Comparison of ENCODE assay signal across 10 cellular contexts in the genomic region with DNA sequence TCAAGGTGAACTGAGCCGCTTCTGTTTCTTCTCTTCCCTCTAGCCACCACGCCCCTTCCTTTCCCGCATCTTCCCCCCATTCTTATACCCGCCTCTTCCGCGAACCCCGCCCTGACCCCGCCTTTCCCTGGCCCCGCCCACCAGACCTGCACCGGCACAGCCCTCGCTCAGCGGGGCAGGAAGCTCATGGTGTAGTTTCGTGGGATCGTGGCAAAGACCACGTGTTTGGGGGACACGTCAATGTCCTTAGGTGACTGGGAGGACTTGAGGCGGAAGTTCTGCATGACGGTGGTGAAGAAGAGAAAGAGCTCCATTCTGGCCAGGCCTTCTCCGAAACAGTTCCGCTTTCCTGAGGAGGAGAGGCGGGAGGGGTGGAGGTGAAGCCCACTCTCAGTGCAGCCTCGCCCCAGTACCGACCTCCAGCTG. TPM values are rescaled to one million over a fixed set of nuclear protein-coding genes. Genes with fewer than 3 reads are reported as not detected.
A peak's percentile ranks its signal among the peaks of the same experiment; 100 is the strongest.
DNase-seq lines count a peak whose midpoint lies in the region; ATAC-seq and TF ChIP-seq lines count a peak whose summit lies in the region.
"Not testable (repeated sequence)": the region's sequence is repeated elsewhere in the genome, so short reads cannot be mapped to it uniquely, and the experiment has no call there.
"Had no signal": no experiment of that assay in that cellular context is flagged by ENCODE, and none has a peak within 500 bp of the region (broad histone marks: within the 10 kb centered on the region; RNA-seq: fewer than 3 reads in every experiment).

No MANE protein-coding gene starts in this region.

- not testable (repeated sequence) for TF ChIP-seq CTCF in GM06990 (IDR thresholded peaks at IDR 0.05; ENCODE audit: insufficient read depth, low read length, poor library complexity, severe bottlenecking); activated B cell treated with CpG ODN at 0.5 μM for 24 hours (IDR thresholded peaks at IDR 0.05); left lung (IDR thresholded peaks at IDR 0.05); testis (IDR thresholded peaks at IDR 0.05)

- not testable (repeated sequence) for H3K9me3 Mint-ChIP-seq in activated B cell treated with CpG ODN at 0.5 μM for 24 hours

- H3K4me1 Mint-ChIP-seq in activated B cell treated with CpG ODN at 0.5 μM for 24 hours, result not testable (repeated sequence)

- ATAC-seq in activated B cell treated with CpG ODN at 0.5 μM for 24 hours (ENCODE audit: low read depth) (peak; percentile 96), left lung (peak; percentile 86)

- not testable (repeated sequence) for H3K36me3 Mint-ChIP-seq in activated B cell treated with CpG ODN at 0.5 μM for 24 hours (ENCODE audit: low read depth)

- TF ChIP-seq POLR2A in testis (IDR thresholded peaks at IDR 0.05), result not testable (repeated sequence)

- H3K27me3 ChIP-seq in GM06990 (replicated peaks; ENCODE audit: control insufficient read depth, insufficient read depth, low read length); effector memory CD4-positive, alpha-beta T cell (replicated peaks; ENCODE audit: control insufficient read depth, insufficient read depth, low read length, poor library complexity, severe bottlenecking); left lung; testis: not testable (repeated sequence)

- 7 to 15% methylated on average over 14 to 22 of the region's 23 CpGs for WGBS in testis, 2 donors

- peak overlapping the region; percentile 82 for H3K4me3 Mint-ChIP-seq in activated B cell treated with CpG ODN at 0.5 μM for 24 hours

- POLR2A ChIA-PET in activated B cell treated with CpG ODN at 0.5 μM for 24 hours (lab: Charles Lee), result not testable (repeated sequence)

- not testable (repeated sequence) for H3K9me3 ChIP-seq in effector memory CD4-positive, alpha-beta T cell (ENCODE audit: control insufficient read depth, low read length); left lung; testis

- peaks cover 38% of the 10 kb centered on the region for H3K27me3 Mint-ChIP-seq in activated B cell treated with CpG ODN at 0.5 μM for 24 hours

- intact Hi-C loops in activated B cell treated with CpG ODN at 0.5 μM for 24 hours (cut with micrococcal nuclease); left lung (cut with DNase I); testis (cut with DNase I; ENCODE audit: low total_unique reads): not testable (repeated sequence)

- CTCF ChIA-PET in activated B cell treated with CpG ODN at 0.5 μM for 24 hours (lab: Charles Lee), result not testable (repeated sequence)

- not testable (repeated sequence) for H3K27ac ChIP-seq in effector memory CD4-positive, alpha-beta T cell (ENCODE audit: insufficient read depth, low read length, poor library complexity, severe bottlenecking); testis
- peak overlapping the region in 1 of 2 donors; percentile 69 for H3K27ac ChIP-seq in left lung

- H3K27ac Mint-ChIP-seq in activated B cell treated with CpG ODN at 0.5 μM for 24 hours, result peak overlapping the region; percentile 32

- not testable (repeated sequence) for H3K4me1 ChIP-seq in effector memory CD4-positive, alpha-beta T cell (ENCODE audit: control insufficient read depth, insufficient read depth, low read length, poor library complexity, severe bottlenecking); left lung; testis

- H3K4me3 ChIP-seq in GM06990 (replicated peaks; ENCODE audit: low read depth, low read length); effector memory CD4-positive, alpha-beta T cell (ENCODE audit: insufficient read depth, low read depth, low read length, poor library complexity, severe bottlenecking); testis: not testable (repeated sequence)
- H3K4me3 ChIP-seq in left lung, result peak overlapping the region in 1 of 2 donors; percentile 11

- DNase-seq in GM06990 (ENCODE audit: extremely low read depth, insufficient read length) (peak; percentile 39), NCI-H69 (lab: John Stamatoyannopoulos, UW) (peak; percentile 18), activated B cell treated with CpG ODN at 0.5 μM for 24 hours (peak; percentile 61), activated T-helper 1 cell treated with Interleukin-2 at 50 U/mL for 16 hours (ENCODE audit: low read depth) (peak; percentile 62), left lung (peak; percentile 74 to 98), testis (peak; percentile 69)
- DNase-seq in effector memory CD4-positive, alpha-beta T cell, result peak; percentile 70 to 79 (median 74)
- DNase-seq in stimulated activated CD4-positive, alpha-beta T cell treated with anti-CD3 and anti-CD28 coated beads, Interleukin-2, amount 100 ng/mL, for 24 hours, result peak; percentile 93

- H3K36me3 ChIP-seq in GM06990 (ENCODE audit: control insufficient read depth, insufficient read depth, low read length); effector memory CD4-positive, alpha-beta T cell (ENCODE audit: control insufficient read depth, insufficient read depth, low read length); left lung; testis (ENCODE audit: low read depth, missing control alignments): not testable (repeated sequence)

RNA-seq across cellular contexts. Expression of a gene that starts 6.5 kb away (rescaled TPM):
- not detected in 2 replicates for total RNA-seq in activated B cell treated with CpG ODN at 0.5 μM for 24 hours
- total RNA-seq in left lung, result not detected
- total RNA-seq in testis, result 1 to 10 TPM in 1 of 2 donors, not detected in 1; 1.1 TPM
- polyA plus RNA-seq in testis (ENCODE audit: insufficient read depth, low read depth, low replicate concordance), result not detected
- total RNA-seq: hepatocyte had no signal
- polyA plus RNA-seq: hepatocyte had no signal

RNA-seq across cellular contexts. Expression of a gene that starts 25.3 kb away (rescaled TPM):
- not detected in 2 replicates for total RNA-seq in activated B cell treated with CpG ODN at 0.5 μM for 24 hours
- total RNA-seq in left lung, result under 1 TPM in 1 of 2 donors, not detected in 1; 0.31 TPM
- total RNA-seq in testis, result not detected
- not detected for polyA plus RNA-seq in testis (ENCODE audit: insufficient read depth, low read depth, low replicate concordance)
- total RNA-seq: occipital lobe had no signal

Comparison
In these comparisons a context has a peak if more than half of its experiments do, and no peak if none do; other contexts are left out.
1. DNase-seq: peak in every context shown above with its lines; median percentile 93 in stimulated activated CD4-positive, alpha-beta T cell treated with anti-CD3 and anti-CD28 coated beads, Interleukin-2, amount 100 ng/mL, for 24 hours; 86 in left lung; 74 in effector memory CD4-positive, alpha-beta T cell; 69 in testis; 62 in activated T-helper 1 cell treated with Interleukin-2 at 50 U/mL for 16 hours; 61 in activated B cell treated with CpG ODN at 0.5 μM for 24 hours; 39 in GM06990; 18 in NCI-H69.